Comparison of ENCODE assay signal across 8 cellular contexts in the genomic region with DNA sequence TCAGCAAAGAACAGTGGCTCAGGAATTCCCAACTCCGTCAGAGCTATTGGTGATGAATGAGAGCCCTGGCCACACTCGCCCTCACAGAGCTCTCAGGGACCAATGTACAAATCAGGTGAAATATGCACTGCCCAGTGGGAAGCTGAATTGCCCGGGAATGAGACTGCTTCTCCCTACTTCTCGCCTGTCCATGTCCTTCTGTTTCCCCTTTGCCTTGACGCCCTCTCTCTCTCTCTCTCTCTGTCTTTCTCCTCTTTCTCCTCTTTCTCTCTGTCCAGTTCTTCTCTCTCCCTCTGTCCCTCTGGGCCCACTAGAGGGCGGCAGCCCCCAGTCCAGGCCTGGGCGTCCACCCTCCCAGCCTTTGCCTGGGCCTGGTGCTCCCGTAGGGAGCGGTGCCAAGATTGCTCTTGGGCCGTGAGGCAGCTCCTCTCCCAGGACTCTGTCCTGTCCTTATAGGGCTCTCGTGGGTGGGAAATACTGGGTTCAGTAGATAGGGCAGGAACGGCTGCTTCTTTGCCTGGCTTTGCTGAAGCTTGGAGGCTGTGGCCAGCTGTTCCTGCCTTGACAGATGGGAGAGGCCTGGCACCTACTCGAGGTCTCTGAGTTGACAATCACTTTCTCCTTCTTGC. TPM values are rescaled to one million over a fixed set of nuclear protein-coding genes. Genes with fewer than 3 reads are reported as not detected.
DNase-seq lines count a peak whose midpoint lies in the region; ATAC-seq, FAIRE-seq and TF ChIP-seq lines count a peak whose summit lies in the region.

No MANE protein-coding gene starts in this region.

- TF ChIP-seq EP300 in H1 (IDR thresholded peaks at IDR 0.05; ENCODE audit: borderline replicate concordance in 1 of 2, low read depth in 2 of 2, low read length in 2 of 2), result no peak
- TF ChIP-seq EP300 in upper lobe of left lung (IDR thresholded peaks at IDR 0.05), result no peak

- H3K14ac ChIP-seq in H1 (ENCODE audit: insufficient read length), result no peak overlapping the region

- no peak overlapping the region for H4K8ac ChIP-seq in H1 (ENCODE audit: extremely low read depth, insufficient read depth, low read length)

- 54% methylated on average over 13 of the region's 13 CpGs; no CpG with 5 or more reads in 1 of the 2 experiments for WGBS in H1 (ENCODE audit: extremely low coverage in 1 of 2, insufficient coverage in 1 of 2, insufficient read length in 1 of 2, insufficient replicate concordance in 2 of 2, low coverage in 1 of 2, low lambda C conversion rate in 2 of 2, missing lambda C conversion rate in 1 of 2), 2 experiments
- WGBS in upper lobe of left lung, 2 donors, result 39 to 43% methylated on average over 11 to 13 of the region's 13 CpGs

- H2BK15ac ChIP-seq in H1 (ENCODE audit: low read length), result no peak overlapping the region

- intact Hi-C loops in A673 (cut with micrococcal nuclease; ENCODE audit: unreplicated experiment), result no loop called here
- intact Hi-C loops in OCI-LY7 (cut with micrococcal nuclease; ENCODE audit: unreplicated experiment), result no loop called here
- intact Hi-C loops in lower lobe of right lung (cut with DNase I), result no loop called here

- no peak overlapping the region for H2BK120ac ChIP-seq in H1 (replicated peaks; ENCODE audit: low read depth, low read length)

- no peak overlapping the region for H2BK12ac ChIP-seq in H1 (ENCODE audit: low read depth, low read length)

- H3K56ac ChIP-seq in H1 (replicated peaks; ENCODE audit: insufficient read length, low read depth, low read length), result no peak overlapping the region

- POLR2A ChIA-PET in A673 (lab: Charles Lee; ENCODE audit: low non-redundant PET), result no interaction called here
- POLR2A ChIA-PET in OCI-LY7 (lab: Charles Lee), result interaction anchor here (1.0 kb wide), 1 partner anchor 12 kb away, joined by 3 read pairs; no protein-coding TSS in a partner anchor
- POLR2A ChIA-PET in H1 (lab: Charles Lee; ENCODE audit: partially characterized antibody), result interaction anchor here (0.8 to 2.4 kb wide), 5 partner anchors 9 to 69 kb away, joined by 3 to 10 read pairs (median 3); partner anchors contain the start of gene RHOB

- no peak overlapping the region for H3K9ac ChIP-seq in H1 (replicated peaks in 1 of 4; ENCODE audit: extremely low read depth in 1 of 4, low read depth in 3 of 4, low read length in 3 of 4)

- H2BK20ac ChIP-seq in H1 (ENCODE audit: low read length), result no peak overlapping the region

- H3K23ac ChIP-seq in H1 (ENCODE audit: insufficient read length), result no peak overlapping the region

- no TSS peak for BruUV-seq in A673 (replicated peaks; lab: Mats Ljungman, UMichigan)
- BruUV-seq in OCI-LY7 (replicated peaks; lab: Mats Ljungman, UMichigan), result no TSS peak

- no peaks in the 10 kb centered on the region for H4K20me1 ChIP-seq in OCI-LY7 (ENCODE audit: insufficient read depth, low read length)
- H4K20me1 ChIP-seq in H1 (replicated peaks in 1 of 2; ENCODE audit: control insufficient read depth in 1 of 2, insufficient read depth in 2 of 2, low read length in 2 of 2), result no peaks in the 10 kb centered on the region

- DNase-seq in A673 (ENCODE audit: low spot score), result peak; percentile 39
- DNase-seq in GM20000 (ENCODE audit: low spot score), result no peak
- DNase-seq in OCI-LY7 (ENCODE audit: low spot score), result no peak
- peak; percentile 34 to 86 for DNase-seq in H1 (ENCODE audit: low read depth in 1 of 2, low spot score in 2 of 2)
- peak; percentile 74 for DNase-seq in lower lobe of right lung
- DNase-seq in upper lobe of left lung, result peak; percentile 74 to 86

- H3K79me2 ChIP-seq in OCI-LY7 (ENCODE audit: insufficient read depth, low read depth, low read length), result no peaks in the 10 kb centered on the region
- no peaks in the 10 kb centered on the region for H3K79me2 ChIP-seq in H1 (ENCODE audit: control insufficient read depth in 1 of 2, insufficient read depth in 2 of 2, low read length in 2 of 2)

- H2AFZ ChIP-seq in OCI-LY7 (ENCODE audit: low read length) (no peak overlapping the region), H1 (ENCODE audit: low read length) (peak overlapping the region; percentile 85; the same call in 1 of the 2 replicates)

- H2BK5ac ChIP-seq in H1 (ENCODE audit: low read depth, low read length), result no peak overlapping the region

- no peaks in the 10 kb centered on the region for H3K79me1 ChIP-seq in H1 (ENCODE audit: low read depth, low read length)

- no peak for FAIRE-seq in H1 (lab: Jason Lieb, UNC)

- peaks cover 8% of the 10 kb centered on the region for H3K4me1 ChIP-seq in A673 (ENCODE audit: insufficient read depth, low read length, poor library complexity, severe bottlenecking)
- no peaks in the 10 kb centered on the region for H3K4me1 ChIP-seq in OCI-LY7 (ENCODE audit: insufficient read depth, low read length, poor library complexity, severe bottlenecking)
- peaks cover 0 to 5% (median 2%) of the 10 kb centered on the region in 4 experiments; a peak in 5 of 7 replicates for H3K4me1 ChIP-seq in H1 (replicated peaks in 1 of 4; ENCODE audit: control insufficient read depth in 3 of 4, insufficient read depth in 4 of 4, low read length in 3 of 4)
- H3K4me1 ChIP-seq in lower lobe of right lung, result peaks cover 3% of the 10 kb centered on the region
- H3K4me1 ChIP-seq in upper lobe of left lung, result peaks cover 0 to 5% (median 0%) of the 10 kb centered on the region in 4 donors

- no peak overlapping the region for H2AK5ac ChIP-seq in H1 (ENCODE audit: low read depth, low read length)

- H3K27me3 ChIP-seq in A673 (replicated peaks; ENCODE audit: insufficient read depth, low read depth, low read length, poor library complexity) (no peaks in the 10 kb centered on the region), H1 (replicated peaks in 1 of 4; ENCODE audit: control insufficient read depth in 3 of 4, extremely low read depth in 1 of 4, insufficient read depth in 3 of 4, low read length in 3 of 4) (no peaks in the 10 kb centered on the region), lower lobe of right lung (ENCODE audit: low read depth) (no peaks in the 10 kb centered on the region), upper lobe of left lung (no peaks in the 10 kb centered on the region)

- no peak overlapping the region for H3K4ac ChIP-seq in H1 (replicated peaks; ENCODE audit: insufficient read length, low read depth, low read length)

- no peaks in the 10 kb centered on the region for H3K9me2 ChIP-seq in OCI-LY7 (ENCODE audit: insufficient read depth, low read length)

- H3K27ac ChIP-seq in A673 (ENCODE audit: low read depth, low read length, poor library complexity, severe bottlenecking), result no peak overlapping the region
- H3K27ac ChIP-seq in OCI-LY7 (ENCODE audit: low read depth, low read length, poor library complexity, severe bottlenecking), result no peak overlapping the region
- no peak overlapping the region for H3K27ac ChIP-seq in H1 (ENCODE audit: low read depth, low read length)
- no peak overlapping the region for H3K27ac ChIP-seq in lower lobe of right lung
- peak overlapping the region in 2 of 4 donors; percentile 29 to 39 for H3K27ac ChIP-seq in upper lobe of left lung

- CTCF ChIA-PET in A673 (lab: Charles Lee) (interaction anchor here (1.0 kb wide), 1 partner anchor 264 kb away, joined by 3 read pairs; no protein-coding TSS in a partner anchor), OCI-LY7 (lab: Charles Lee; ENCODE audit: unreplicated experiment) (interaction anchor here (0.8 to 1.3 kb wide), 2 partner anchors 33 to 45 kb away, joined by 3 to 6 read pairs; no protein-coding TSS in a partner anchor), H1 (lab: Charles Lee; ENCODE audit: partially characterized antibody) (interaction anchor here (0.6 to 14.6 kb wide), 52 partner anchors 9 to 1798 kb away, joined by 3 to 152 read pairs (median 6); partner anchors contain the start of genes HS1BP3 and RHOB)

- TF ChIP-seq POLR2A in H1 (IDR thresholded peaks at IDR 0.05; ENCODE audit: control extremely low read depth in 1 of 2, low read depth in 2 of 2, low read length in 2 of 2) (no peak), upper lobe of left lung (IDR thresholded peaks at IDR 0.05) (no peak)

- H3K36me3 ChIP-seq in A673 (ENCODE audit: insufficient read depth, low read length, poor library complexity, severe bottlenecking) (no peaks in the 10 kb centered on the region), OCI-LY7 (ENCODE audit: insufficient read depth, low read length) (no peaks in the 10 kb centered on the region), H1 (ENCODE audit: control insufficient read depth in 2 of 4, insufficient read depth in 4 of 4, low read length in 3 of 4) (no peaks in the 10 kb centered on the region), lower lobe of right lung (no peaks in the 10 kb centered on the region), upper lobe of left lung (no peaks in the 10 kb centered on the region)

- no peak overlapping the region; the same call in 1 of the 2 replicates for H3K18ac ChIP-seq in H1 (ENCODE audit: extremely low read depth, low read length)

- TF ChIP-seq CTCF in A673 (conservative IDR thresholded peaks at IDR 0.05; ENCODE audit: low read depth, low read length) (peak; percentile 52), GM20000 (IDR thresholded peaks at IDR 0.05; ENCODE audit: extremely low read depth, missing control alignments) (peak; percentile 34), OCI-LY7 (conservative IDR thresholded peaks at IDR 0.05; ENCODE audit: low read length) (peak; percentile 52), H1 (IDR thresholded peaks at IDR 0.05; ENCODE audit: control extremely low read depth in 1 of 3, insufficient read depth in 1 of 3, low read depth in 1 of 3, low read length in 3 of 3) (peak; percentile 77 to 87 (median 85)), lower lobe of right lung (IDR thresholded peaks at IDR 0.05) (peak; percentile 67), upper lobe of left lung (IDR thresholded peaks at IDR 0.05) (peak; percentile 42 to 75 (median 66))

- H3K4me2 ChIP-seq in OCI-LY7 (ENCODE audit: low read length) (no peak overlapping the region), H1 (ENCODE audit: insufficient read depth in 1 of 2, low read depth in 2 of 2, low read length in 2 of 2) (no peak overlapping the region)

- peak; percentile 81 to 85 for TF ChIP-seq RAD21 in H1 (IDR thresholded peaks at IDR 0.05 in 1 of 2, conservative IDR thresholded peaks at IDR 0.05 in 1 of 2; ENCODE audit: low read depth in 2 of 2, low read length in 2 of 2)

- H3K4me3 ChIP-seq in A673 (ENCODE audit: low read depth, low read length, poor library complexity, severe bottlenecking), result no peak overlapping the region
- no peak overlapping the region for H3K4me3 ChIP-seq in OCI-LY7 (ENCODE audit: low read depth, low read length, poor library complexity, severe bottlenecking)
- H3K4me3 ChIP-seq in H1 (ENCODE audit: extremely low read depth in 1 of 4, insufficient read depth in 2 of 4, low read depth in 3 of 4, low read length in 4 of 4), result no peak overlapping the region
- no peak overlapping the region for H3K4me3 ChIP-seq in lower lobe of right lung
- H3K4me3 ChIP-seq in upper lobe of left lung, result no peak overlapping the region

- H3K23me2 ChIP-seq in H1 (ENCODE audit: low read depth, low read length), result no peaks in the 10 kb centered on the region

- H3K9me3 ChIP-seq in A673 (ENCODE audit: low read depth, low read length, poor library complexity, severe bottlenecking), result no peaks in the 10 kb centered on the region
- H3K9me3 ChIP-seq in OCI-LY7 (ENCODE audit: low read length), result no peaks in the 10 kb centered on the region
- no peaks in the 10 kb centered on the region for H3K9me3 ChIP-seq in H1 (ENCODE audit: insufficient read depth in 2 of 2, low read depth in 1 of 2, low read length in 1 of 2)
- no peaks in the 10 kb centered on the region for H3K9me3 ChIP-seq in lower lobe of right lung
- H3K9me3 ChIP-seq in upper lobe of left lung, result no peaks in the 10 kb centered on the region

- ATAC-seq in lower lobe of right lung, result peak; percentile 93
- peak; percentile 89 to 95 for ATAC-seq in upper lobe of left lung (ENCODE audit: low FRiP score in 2 of 2)
- ATAC-seq in HG02571 (IDR thresholded peaks at IDR 0.05; ENCODE audit: unreplicated experiment), result no peak
- no peak for ATAC-seq in GM18520 (IDR thresholded peaks at IDR 0.05; ENCODE audit: unreplicated experiment)

- H4K91ac ChIP-seq in H1 (replicated peaks; ENCODE audit: insufficient read length, low read length), result no peak overlapping the region

- H4K5ac ChIP-seq in H1 (ENCODE audit: insufficient read length, low read depth, low read length), result no peak overlapping the region

RNA-seq across cellular contexts. Expression of gene PUM2, which starts 28.4 kb away (rescaled TPM):
- 109 and 112 TPM in 2 replicates for total RNA-seq in A673 (2021)
- 40.4 and 48.2 TPM in 2 replicates for total RNA-seq in OCI-LY7 (2014; rRNA removed; shearing (Covaris generic))
- total RNA-seq in OCI-LY7 (2022), result 116 and 122 TPM in 2 replicates
- total RNA-seq in H1 (2021; fragmentation: NEBNext Ultra II Directional; extraction: Animal tissue kit (Norgen Biotek cat#: 25700)), result 109 and 114 TPM in 2 replicates
- 30.1 and 46.6 TPM in 2 replicates for polyA plus RNA-seq in H1 (2011; rRNA removed)
- polyA plus RNA-seq in H1 (2011; cell fraction: cytosol; rRNA removed), result 40.1 TPM
- polyA plus RNA-seq in H1 (2011; cell fraction: nucleus; rRNA removed), result 37.3 TPM
- 33.7 to 56.1 TPM (median 47.0 TPM) in 4 replicates for polyA plus RNA-seq in H1 (2012, experiment 1 of 2)
- 2.6 TPM for polyA plus RNA-seq in H1 (2012, experiment 2 of 2)
- polyA plus RNA-seq in H1 (2013, experiment 1 of 2), result 31.1 TPM
- 31.5 TPM for polyA plus RNA-seq in H1 (2013, experiment 2 of 2)
- 336 and 378 TPM in 2 replicates for polyA minus RNA-seq in H1 (2011; rRNA and poly(A)+ RNA removed)
- 98.2 TPM for polyA minus RNA-seq in H1 (2011; cell fraction: cytosol; rRNA and poly(A)+ RNA removed)
- polyA minus RNA-seq in H1 (2011; cell fraction: nucleus; rRNA and poly(A)+ RNA removed), result 170 TPM
- 112 TPM for total RNA-seq in lower lobe of right lung
- total RNA-seq in upper lobe of left lung, result 100 to 1,000 TPM in 1 of 6 donors, 10 to 100 TPM in 5; 33.1 to 114 (median 86.6) TPM

Comparison
In these comparisons a context has a peak if more than half of its experiments do, and no peak if none do; other contexts are left out.
1. DNase-seq: peak in A673 (single experiment), H1 (2 of 2), lower lobe of right lung (single experiment) and upper lobe of left lung (2 of 2); none in GM20000 (single experiment) and OCI-LY7 (single experiment).
2. CTCF ChIP-seq: peak in every context shown above with its lines; median percentile 85 in H1; 67 in lower lobe of right lung; 66 in upper lobe of left lung; 52 in A673; 52 in OCI-LY7; 34 in GM20000.
3. ATAC-seq: peak in lower lobe of right lung (2 of 2) and upper lobe of left lung (2 of 2); none in HG02571 (single experiment) and GM18520 (single experiment).